Comparison of ENCODE assay signal across 8 cellular contexts in the genomic region with DNA sequence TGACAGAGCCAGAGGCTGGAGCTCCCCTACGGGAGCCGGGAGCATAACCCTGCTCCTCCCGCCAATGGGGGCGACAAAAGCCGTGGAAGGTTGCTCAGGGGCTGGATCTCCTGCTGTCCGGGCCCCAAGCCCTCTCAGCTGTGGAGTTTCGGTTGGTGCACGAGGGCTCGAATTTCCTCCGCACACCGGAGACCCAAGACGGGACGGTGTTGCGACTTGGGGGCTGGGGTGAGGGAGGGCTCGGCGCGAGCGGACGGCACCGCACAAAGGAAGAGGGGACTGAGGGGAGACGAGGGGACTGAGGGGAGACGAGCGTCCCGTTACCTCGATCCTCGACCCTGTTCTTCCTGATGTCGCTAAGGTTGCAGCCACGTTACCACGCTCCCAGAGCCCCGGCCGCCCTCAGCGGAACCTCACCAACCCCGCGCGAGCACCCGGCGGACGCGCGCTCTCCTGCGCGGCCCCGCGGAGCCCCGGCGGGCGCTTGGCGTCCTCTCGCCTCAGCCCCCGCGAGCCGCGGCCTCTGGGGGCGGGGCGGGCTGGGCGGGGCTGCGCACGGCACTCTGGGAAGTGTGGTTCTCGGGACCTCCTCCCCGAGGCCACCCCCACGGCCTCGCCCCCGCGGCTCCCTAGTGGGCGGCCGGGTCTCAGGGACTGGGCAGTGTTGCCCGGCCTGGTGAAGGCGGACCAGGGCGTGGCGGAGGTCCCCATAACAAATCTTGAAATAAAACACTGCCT. TPM values are rescaled to one million over a fixed set of nuclear protein-coding genes. Genes with fewer than 3 reads are reported as not detected.
DNase-seq lines count a peak whose midpoint lies in the region; ATAC-seq and TF ChIP-seq lines count a peak whose summit lies in the region.

TSS of gene KLHL8 (minus strand) at position 525 of the 738 bp plus-strand sequence. CDS start 25,079 bp downstream, outside the sequence.

- H3K9me3 ChIP-seq in HUES6 (ENCODE audit: control insufficient read depth, insufficient read depth, low read depth, low read length) = no peaks in the 10 kb centered on the region
- H3K9me3 ChIP-seq in PC-3 (ENCODE audit: low read length) = no peaks in the 10 kb centered on the region
- H3K9me3 ChIP-seq in muscle layer of duodenum (ENCODE audit: control insufficient read depth in 1 of 2, low read length in 2 of 2) = no peaks in the 10 kb centered on the region

- H3K27ac ChIP-seq in HUES6 (ENCODE audit: low read depth, low read length) (peak within 1 kb of the TSS; percentile 35; the same call in 1 of the 2 replicates), PC-3 (ENCODE audit: low read length) (peak within 1 kb of the TSS; percentile 56), muscle layer of duodenum (ENCODE audit: low read length) (peak within 1 kb of the TSS; percentile 92)

- H3K36me3 ChIP-seq in HUES6 (ENCODE audit: control insufficient read depth, insufficient read depth, low read length) (no peaks in the 10 kb centered on the region), PC-3 (ENCODE audit: low read depth, low read length) (no peaks in the 10 kb centered on the region), muscle layer of duodenum (ENCODE audit: control insufficient read depth in 1 of 2, insufficient read depth in 2 of 2, low read length in 2 of 2) (no peaks in the 10 kb centered on the region)

- BruUV-seq in PC-3 (replicated peaks; lab: Mats Ljungman, UMichigan) = TSS peak; percentile 61

- no peaks in the 10 kb centered on the region for H3K27me3 Mint-ChIP-seq in activated T-cell treated with anti-CD3 and anti-CD28 coated beads, Interleukin-2, amount 50 U/mL, for 4 hours (ENCODE audit: low read depth)

- H3K36me3 Mint-ChIP-seq in activated T-cell treated with anti-CD3 and anti-CD28 coated beads, Interleukin-2, amount 50 U/mL, for 4 hours (ENCODE audit: insufficient read depth) = no peaks in the 10 kb centered on the region

- ATAC-seq in GM21447 (IDR thresholded peaks at IDR 0.05; ENCODE audit: unreplicated experiment) = peak; percentile 83
- peak; percentile 89 for ATAC-seq in PC-3
- peak; percentile 90 to 91 for ATAC-seq in activated T-cell treated with anti-CD3 and anti-CD28 coated beads, Interleukin-2, amount 50 U/mL, for 4 hours
- ATAC-seq in esophagus mucosa = peak; percentile 98

- H3K4me2 ChIP-seq in PC-3 (ENCODE audit: low read length) = peak within 1 kb of the TSS; percentile 100

- H3F3A ChIP-seq in PC-3 (ENCODE audit: low read length, unreplicated experiment) = no peaks in the 10 kb centered on the region

- no peaks in the 10 kb centered on the region for H3K9me2 ChIP-seq in PC-3 (replicated peaks; ENCODE audit: low read length)

- H3K4me1 ChIP-seq in HUES6 (ENCODE audit: control insufficient read depth, insufficient read depth, low read length) (no peaks in the 10 kb centered on the region), PC-3 (ENCODE audit: insufficient read depth, low read length) (peaks cover 12% of the 10 kb centered on the region), muscle layer of duodenum (ENCODE audit: control insufficient read depth in 1 of 2, insufficient read depth in 2 of 2, low read length in 2 of 2) (peaks cover 4 to 10% of the 10 kb centered on the region in 2 donors)

- peaks cover 43% of the 10 kb centered on the region for H3K79me2 ChIP-seq in PC-3 (ENCODE audit: low read length)

- H3K4me1 Mint-ChIP-seq in activated T-cell treated with anti-CD3 and anti-CD28 coated beads, Interleukin-2, amount 50 U/mL, for 4 hours (ENCODE audit: low read depth) = peaks cover 15% of the 10 kb centered on the region

- H4K20me1 ChIP-seq in PC-3 (ENCODE audit: low read length) = no peaks in the 10 kb centered on the region

- H3K4me3 ChIP-seq in HUES6 (ENCODE audit: low read depth, low read length) = peak within 1 kb of the TSS; percentile 99
- H3K4me3 ChIP-seq in PC-3 (ENCODE audit: low read length) = peak within 1 kb of the TSS; percentile 87
- peak within 1 kb of the TSS; percentile 93 to 98 for H3K4me3 ChIP-seq in muscle layer of duodenum (ENCODE audit: low read depth in 1 of 2, low read length in 2 of 2)

- intact Hi-C loops in PC-3 (cut with micrococcal nuclease) = loop anchor here (5.0 kb wide), 1 partner anchor 68 kb away; no protein-coding TSS in a partner anchor

- TF ChIP-seq CTCF in PC-3 (conservative IDR thresholded peaks at IDR 0.05; ENCODE audit: low read depth, low read length) = no peak

- POLR2A ChIA-PET in PC-3 (lab: Charles Lee; ENCODE audit: unreplicated experiment) = interaction anchor here (0.6 to 0.9 kb wide), 3 partner anchors 57 to 497 kb away, joined by 3 to 4 read pairs (median 3); no protein-coding TSS in a partner anchor

- DNase-seq in DMS114 treated with DMSO at 0.1 percent for 48 hours (lab: John Stamatoyannopoulos, UW; ENCODE audit: unreplicated experiment) (peak; percentile 54), PC-3 (peak; percentile 88)
- DNase-seq in activated T-cell treated with anti-CD3 and anti-CD28 coated beads, Interleukin-2, amount 50 U/mL, for 4 hours = peak; percentile 83
- DNase-seq in stimulated activated CD8-positive, alpha-beta memory T cell treated with anti-CD3 and anti-CD28 coated beads, Interleukin-7, amount 100 ng/mL, for 48 hours (ENCODE audit: extremely low read depth in 1 of 2, low read depth in 1 of 2) = peak; percentile 73 to 82

- H3K9ac ChIP-seq in HUES6 (ENCODE audit: low read length) (peak within 1 kb of the TSS; percentile 92), PC-3 (ENCODE audit: low read length) (peak within 1 kb of the TSS; percentile 84)

- no peaks in the 10 kb centered on the region for H3K9me3 Mint-ChIP-seq in activated T-cell treated with anti-CD3 and anti-CD28 coated beads, Interleukin-2, amount 50 U/mL, for 4 hours

- H3K4me3 Mint-ChIP-seq in activated T-cell treated with anti-CD3 and anti-CD28 coated beads, Interleukin-2, amount 50 U/mL, for 4 hours = peak within 1 kb of the TSS; percentile 89

- CTCF ChIA-PET in PC-3 (lab: Charles Lee) = no interaction called here

- H3K27me3 ChIP-seq in HUES6 (ENCODE audit: control insufficient read depth, insufficient read depth, low read length) (no peaks in the 10 kb centered on the region), PC-3 (ENCODE audit: low read length) (no peaks in the 10 kb centered on the region), muscle layer of duodenum (ENCODE audit: low read depth, low read length) (no peaks in the 10 kb centered on the region)

- H2AFZ ChIP-seq in PC-3 (ENCODE audit: low read length) = peak within 1 kb of the TSS; percentile 99

RNA-seq across cellular contexts. Expression of gene KLHL8, which starts in this region (rescaled TPM):
- total RNA-seq in PC-3 (2014; rRNA removed) (5.6 and 12.7 TPM in 2 replicates), esophagus mucosa (6.4 TPM)
- 10 to 100 TPM; 16.4 to 23.0 (median 18.9) TPM for total RNA-seq in activated T-cell treated with anti-CD3 and anti-CD28 coated beads, Interleukin-2, amount 50 U/mL, for 4 hours

Comparison
In these comparisons a context has a peak if more than half of its experiments do, and no peak if none do; other contexts are left out.
1. Peak in every context shown above with its lines: DNase-seq, ATAC-seq, H3K4me3 ChIP-seq and H3K27ac ChIP-seq.
2. H3K27ac ChIP-seq: peak in every context shown above with its lines; median percentile 92 in muscle layer of duodenum; 56 in PC-3; 35 in HUES6.